1 cellular context compared by ENCODE assay signal in the genomic region with DNA sequence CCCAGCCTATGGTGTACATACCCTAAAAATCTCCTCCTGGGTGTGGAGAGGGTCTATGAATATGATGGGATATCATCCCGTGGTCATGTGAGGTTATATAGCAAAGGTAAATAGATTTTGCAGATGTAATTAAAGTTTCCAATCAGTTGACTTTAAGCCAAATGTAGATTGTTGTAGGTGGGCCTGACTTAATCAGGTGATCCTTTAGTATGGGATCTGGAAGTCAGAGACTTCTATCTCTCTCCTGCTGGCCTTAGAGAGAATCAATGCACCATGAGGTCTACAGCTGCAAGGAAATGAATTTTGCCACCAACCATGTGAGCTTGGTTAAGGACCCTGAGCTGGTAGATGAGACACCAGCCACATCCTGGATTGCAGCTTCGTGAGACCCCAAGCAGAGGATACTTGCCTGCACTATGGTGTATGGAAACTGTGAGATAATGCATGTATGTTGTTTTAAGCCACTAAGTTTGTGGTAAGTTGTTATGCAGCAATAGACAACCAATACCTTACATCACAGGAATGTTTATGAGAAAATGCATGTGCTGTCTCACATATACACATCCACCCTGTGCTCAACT.
TF ChIP-seq lines count a peak whose summit lies in the region.

No MANE protein-coding gene starts in this region.

TF ChIP-seq in K562, 482 proteins besides CTCF, POLR2A, EP300 and RAD21 (continued from another document):
- TF ChIP-seq ZNF134 (CRISPR knock-in tag; conservative IDR thresholded peaks at IDR 0.05) = peak; percentile 92
- no peak for TF ChIP-seq NR3C1 (CRISPR knock-in tag; IDR thresholded peaks at IDR 0.05)
- TF ChIP-seq, protein P1, sequence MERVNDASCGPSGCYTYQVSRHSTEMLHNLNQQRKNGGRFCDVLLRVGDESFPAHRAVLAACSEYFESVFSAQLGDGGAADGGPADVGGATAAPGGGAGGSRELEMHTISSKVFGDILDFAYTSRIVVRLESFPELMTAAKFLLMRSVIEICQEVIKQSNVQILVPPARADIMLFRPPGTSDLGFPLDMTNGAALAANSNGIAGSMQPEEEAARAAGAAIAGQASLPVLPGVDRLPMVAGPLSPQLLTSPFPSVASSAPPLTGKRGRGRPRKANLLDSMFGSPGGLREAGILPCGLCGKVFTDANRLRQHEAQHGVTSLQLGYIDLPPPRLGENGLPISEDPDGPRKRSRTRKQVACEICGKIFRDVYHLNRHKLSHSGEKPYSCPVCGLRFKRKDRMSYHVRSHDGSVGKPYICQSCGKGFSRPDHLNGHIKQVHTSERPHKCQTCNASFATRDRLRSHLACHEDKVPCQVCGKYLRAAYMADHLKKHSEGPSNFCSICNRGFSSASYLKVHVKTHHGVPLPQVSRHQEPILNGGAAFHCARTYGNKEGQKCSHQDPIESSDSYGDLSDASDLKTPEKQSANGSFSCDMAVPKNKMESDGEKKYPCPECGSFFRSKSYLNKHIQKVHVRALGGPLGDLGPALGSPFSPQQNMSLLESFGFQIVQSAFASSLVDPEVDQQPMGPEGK (CRISPR knock-in tag; IDR thresholded peaks at IDR 0.05; ENCODE audit: borderline replicate concordance) = no peak
- TF ChIP-seq, protein P2, sequence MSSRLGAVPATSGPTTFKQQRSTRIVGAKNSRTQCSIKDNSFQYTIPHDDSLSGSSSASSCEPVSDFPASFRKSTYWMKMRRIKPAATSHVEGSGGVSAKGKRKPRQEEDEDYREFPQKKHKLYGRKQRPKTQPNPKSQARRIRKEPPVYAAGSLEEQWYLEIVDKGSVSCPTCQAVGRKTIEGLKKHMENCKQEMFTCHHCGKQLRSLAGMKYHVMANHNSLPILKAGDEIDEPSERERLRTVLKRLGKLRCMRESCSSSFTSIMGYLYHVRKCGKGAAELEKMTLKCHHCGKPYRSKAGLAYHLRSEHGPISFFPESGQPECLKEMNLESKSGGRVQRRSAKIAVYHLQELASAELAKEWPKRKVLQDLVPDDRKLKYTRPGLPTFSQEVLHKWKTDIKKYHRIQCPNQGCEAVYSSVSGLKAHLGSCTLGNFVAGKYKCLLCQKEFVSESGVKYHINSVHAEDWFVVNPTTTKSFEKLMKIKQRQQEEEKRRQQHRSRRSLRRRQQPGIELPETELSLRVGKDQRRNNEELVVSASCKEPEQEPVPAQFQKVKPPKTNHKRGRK (tag; IDR thresholded peaks at IDR 0.05) = no peak
- no peak for TF ChIP-seq ZNF717 (CRISPR knock-in tag; IDR thresholded peaks at IDR 0.05)
